Comparison of ENCODE assay signal across 22 cellular contexts in genomic region chr9:36445800-36446361, GRCh38.
"Had no signal": no experiment of that assay in that cellular context is flagged by ENCODE, and none has a peak within 500 bp of the region (broad histone marks: within the 10 kb centered on the region; RNA-seq: fewer than 3 reads in every experiment).

No MANE protein-coding gene starts in this region.

- H3K9me3 Mint-ChIP-seq: activated CD4-positive, alpha-beta memory T cell treated with anti-CD3 and anti-CD28 coated beads, Interleukin-2, amount 10 ng/mL, durations not matched to agents 7 days and 5 days; activated T-helper 2 cell treated with anti-CD3 and anti-CD28 coated beads, Interferon-gamma antibody, Interleukin-2, Interleukin-4, amounts not matched to agents 10 μg/mL and 5 μg/mL and 100 μg/mL, durations not matched to agents 14 hours and 24 hours and 36 hours; immature natural killer cell; natural killer cell treated with Interleukin-12 subunit alpha and Interleukin-12 subunit beta and Interleukin-15 and Interleukin-18, amount 100 ng/mL, for 72 hours; T-cell had no signal

- DNase-seq: activated CD4-positive, alpha-beta memory T cell treated with anti-CD3 and anti-CD28 coated beads, Interleukin-2, amount 10 ng/mL, durations not matched to agents 7 days and 5 days; activated CD4-positive, alpha-beta T cell treated with anti-CD3 and anti-CD28 coated beads for 48 hours; activated CD4-positive, CD25-positive, alpha-beta regulatory T cell; activated CD8-positive, alpha-beta memory T cell treated with anti-CD3 and anti-CD28 coated beads, Interleukin-2, amount 10 ng/mL, durations not matched to agents 7 days and 5 days; activated naive CD4-positive, alpha-beta T cell treated with Interleukin-2 at 50 U/mL for 16 hours; body of pancreas; central memory CD4-positive, alpha-beta T cell; cortex of kidney; heart left ventricle; immature natural killer cell; kidney glomerular epithelial cell; occipital lobe; stimulated activated CD4-positive, alpha-beta T cell treated with anti-CD3 and anti-CD28 coated beads, Interleukin-12 subunit alpha, Interleukin-12 subunit beta, amount 100 ng/mL, for 4 hours; stimulated activated CD4-positive, alpha-beta T cell treated with anti-CD3 and anti-CD28 coated beads, Interleukin-1b, Interleukin-23, amount 100 ng/mL, for 48 hours; stimulated activated naive CD4-positive, alpha-beta T cell treated with Interleukin-2 at 50 U/mL for 16 hours; substantia nigra; T-cell had no signal

- H3K27me3 ChIP-seq: body of pancreas, heart left ventricle, right atrium auricular region, tibial nerve had no signal

- ATAC-seq: activated CD8-positive, alpha-beta memory T cell treated with anti-CD3 and anti-CD28 coated beads, Interleukin-2, amount 10 ng/mL, durations not matched to agents 7 days and 5 days; body of pancreas; heart left ventricle; natural killer cell treated with Interleukin-12 subunit alpha and Interleukin-12 subunit beta and Interleukin-15 and Interleukin-18, amount 100 ng/mL, for 72 hours; SK-N-SH treated with all-trans-retinoic acid at 6 μM for 48 hours; T-cell had no signal

- H3K27me3 Mint-ChIP-seq: activated CD4-positive, alpha-beta memory T cell treated with anti-CD3 and anti-CD28 coated beads, Interleukin-2, amount 10 ng/mL, durations not matched to agents 7 days and 5 days; activated CD8-positive, alpha-beta memory T cell treated with anti-CD3 and anti-CD28 coated beads, Interleukin-2, amount 10 ng/mL, durations not matched to agents 7 days and 5 days; natural killer cell treated with Interleukin-12 subunit alpha and Interleukin-12 subunit beta and Interleukin-15 and Interleukin-18, amount 100 ng/mL, for 72 hours; T-cell had no signal

- H3K36me3 Mint-ChIP-seq: immature natural killer cell; natural killer cell treated with Interleukin-12 subunit alpha and Interleukin-12 subunit beta and Interleukin-15 and Interleukin-18, amount 100 ng/mL, for 72 hours had no signal

- H3K27ac ChIP-seq: body of pancreas, heart left ventricle, right atrium auricular region had no signal

- H3K27ac Mint-ChIP-seq: activated CD4-positive, alpha-beta memory T cell treated with anti-CD3 and anti-CD28 coated beads, Interleukin-2, amount 10 ng/mL, durations not matched to agents 7 days and 5 days; activated CD8-positive, alpha-beta memory T cell treated with anti-CD3 and anti-CD28 coated beads, Interleukin-2, amount 10 ng/mL, durations not matched to agents 7 days and 5 days; activated T-helper 2 cell treated with anti-CD3 and anti-CD28 coated beads, Interferon-gamma antibody, Interleukin-2, Interleukin-4, amounts not matched to agents 10 μg/mL and 5 μg/mL and 100 μg/mL, durations not matched to agents 14 hours and 24 hours and 36 hours; natural killer cell treated with Interleukin-12 subunit alpha and Interleukin-12 subunit beta and Interleukin-15 and Interleukin-18, amount 100 ng/mL, for 72 hours; T-cell had no signal

- H3K4me3 Mint-ChIP-seq: activated CD4-positive, alpha-beta memory T cell treated with anti-CD3 and anti-CD28 coated beads, Interleukin-2, amount 10 ng/mL, durations not matched to agents 7 days and 5 days; activated CD8-positive, alpha-beta memory T cell treated with anti-CD3 and anti-CD28 coated beads, Interleukin-2, amount 10 ng/mL, durations not matched to agents 7 days and 5 days; immature natural killer cell; natural killer cell treated with Interleukin-12 subunit alpha and Interleukin-12 subunit beta and Interleukin-15 and Interleukin-18, amount 100 ng/mL, for 72 hours; T-cell had no signal

- H3K9me3 ChIP-seq: body of pancreas, heart left ventricle, right atrium auricular region, tibial nerve had no signal

- H3K36me3 ChIP-seq: heart left ventricle, right atrium auricular region, tibial nerve had no signal

- H3K4me3 ChIP-seq: body of pancreas, heart left ventricle, right atrium auricular region, tibial nerve had no signal
